Comparison of ENCODE assay signal across 20 cellular contexts in genomic region chr7:82179311-82179710, GRCh38.
DNase-seq lines count a peak whose midpoint lies in the region; ATAC-seq and TF ChIP-seq lines count a peak whose summit lies in the region.
"Had no signal": no experiment of that assay in that cellular context is flagged by ENCODE, and none has a peak within 500 bp of the region (broad histone marks: within the 10 kb centered on the region; RNA-seq: fewer than 3 reads in every experiment).

No MANE protein-coding gene starts in this region.

- no peaks in the 10 kb centered on the region for H3K9me3 ChIP-seq in upper lobe of right lung
- no peaks in the 10 kb centered on the region for H3K9me3 ChIP-seq in breast epithelium
- H3K9me3 ChIP-seq: HAP-1, SK-N-SH had no signal

- peaks cover 51% of the 10 kb centered on the region for H3K4me1 Mint-ChIP-seq in GM23338
- H3K4me1 Mint-ChIP-seq: CD8-positive, alpha-beta memory T cell had no signal

- no peak overlapping the region for H4K8ac ChIP-seq in mesendoderm (ENCODE audit: low read depth, low read length)

- peak overlapping the region; percentile 10; the same call in 1 of the 2 replicates for H3K4me2 ChIP-seq in GM23338
- no peak overlapping the region for H3K4me2 ChIP-seq in mesendoderm (ENCODE audit: low read length)
- H3K4me2 ChIP-seq: SK-N-SH had no signal

- H3K27ac ChIP-seq in GM23338 (ENCODE audit: low read depth) (peak overlapping the region; percentile 20; the same call in 1 of the 2 replicates), mesendoderm (ENCODE audit: low read depth, low read length) (no peak overlapping the region), upper lobe of right lung (no peak overlapping the region), breast epithelium (no peak overlapping the region)

- WGBS in mesendoderm (ENCODE audit: extremely low coverage, insufficient coverage, low lambda C conversion rate), result no CpG with 5 or more reads among the region's 1 CpG

- TF ChIP-seq CTCF in GM23338 (conservative IDR thresholded peaks at IDR 0.05; ENCODE audit: low read depth in 2 of 2) (no peak), choroid plexus epithelial cell (conservative IDR thresholded peaks at IDR 0.05; ENCODE audit: low read depth, low read length) (no peak), upper lobe of right lung (IDR thresholded peaks at IDR 0.05) (no peak), breast epithelium (IDR thresholded peaks at IDR 0.05) (no peak)

- no peak overlapping the region for H3K9ac ChIP-seq in mesendoderm (ENCODE audit: low read length)
- H3K9ac ChIP-seq: SK-N-SH had no signal

- H3K56ac ChIP-seq in mesendoderm (ENCODE audit: low read length), result no peak overlapping the region

- no peaks in the 10 kb centered on the region for H3K36me3 ChIP-seq in GM23338 (ENCODE audit: insufficient read depth)
- H3K36me3 ChIP-seq in mesendoderm (ENCODE audit: control insufficient read depth, insufficient read depth, low read length), result no peaks in the 10 kb centered on the region
- no peaks in the 10 kb centered on the region for H3K36me3 ChIP-seq in upper lobe of right lung
- H3K36me3 ChIP-seq in breast epithelium, result no peaks in the 10 kb centered on the region
- H3K36me3 ChIP-seq: HAP-1 had no signal

- H4K20me1 ChIP-seq in GM23338 (replicated peaks; ENCODE audit: insufficient read depth), result no peaks in the 10 kb centered on the region

- H2AFZ ChIP-seq in GM23338, result no peak overlapping the region

- no peaks in the 10 kb centered on the region for H3K36me3 Mint-ChIP-seq in GM23338 (ENCODE audit: low read depth)
- H3K36me3 Mint-ChIP-seq: CD8-positive, alpha-beta memory T cell had no signal

- no peak overlapping the region for H2BK15ac ChIP-seq in mesendoderm (replicated peaks; ENCODE audit: low read depth)

- H3K4me3 Mint-ChIP-seq in GM23338, result no peak overlapping the region
- H3K4me3 Mint-ChIP-seq: CD8-positive, alpha-beta memory T cell had no signal

- no peaks in the 10 kb centered on the region for H3K79me1 ChIP-seq in mesendoderm (ENCODE audit: low read length)

- no peak overlapping the region for H3K4ac ChIP-seq in mesendoderm (ENCODE audit: low read depth, low read length)

- no peak overlapping the region for H2AK5ac ChIP-seq in mesendoderm (ENCODE audit: low read length)

- peaks cover 6% of the 10 kb centered on the region for H3K27me3 Mint-ChIP-seq in GM23338 (ENCODE audit: insufficient read depth, low read depth, poor library complexity)
- H3K27me3 Mint-ChIP-seq: CD8-positive, alpha-beta memory T cell had no signal

- DNase-seq in GM23338 (ENCODE audit: low spot score), result peak; percentile 68
- DNase-seq in NCI-H1048 (lab: John Stamatoyannopoulos, UW), result peak; percentile 70
- peak; percentile 30 for DNase-seq in choroid plexus epithelial cell (ENCODE audit: low read depth)
- DNase-seq in mesendoderm, result peak; percentile 88
- no peak for DNase-seq in upper lobe of right lung
- no peak for DNase-seq in NCI-H1417 treated with DMSO at 0.1 percent for 48 hours (lab: John Stamatoyannopoulos, UW)
- no peak for DNase-seq in breast epithelium (ENCODE audit: low spot score in 2 of 2)
- DNase-seq: C1 segment of cervical spinal cord; CD8-positive, alpha-beta memory T cell; DMS79; KG1; NCI-H1436; NCI-H2029 treated with DMSO at 0.1 percent for 48 hours; NCI-H2171; NCI-H82; RPMI8226; SHP77 treated with DMSO at 0.1 percent for 48 hours; SK-N-SH had no signal

- H3K79me2 ChIP-seq in GM23338 (replicated peaks; ENCODE audit: insufficient read depth) (no peaks in the 10 kb centered on the region), mesendoderm (ENCODE audit: control insufficient read depth, insufficient read depth, low read length) (no peaks in the 10 kb centered on the region)

- H3K27me3 ChIP-seq in GM23338 (ENCODE audit: insufficient read depth) (no peaks in the 10 kb centered on the region), mesendoderm (ENCODE audit: insufficient read depth, low read length, poor library complexity) (no peaks in the 10 kb centered on the region), upper lobe of right lung (no peaks in the 10 kb centered on the region), breast epithelium (no peaks in the 10 kb centered on the region)

- H3K23ac ChIP-seq in mesendoderm (ENCODE audit: low read length), result no peak overlapping the region

- H3K4me1 ChIP-seq in GM23338 (ENCODE audit: insufficient read depth), result peaks cover 47% of the 10 kb centered on the region
- H3K4me1 ChIP-seq in mesendoderm (ENCODE audit: control insufficient read depth, low read depth, low read length), result peaks cover 3% of the 10 kb centered on the region
- H3K4me1 ChIP-seq in upper lobe of right lung, result no peaks in the 10 kb centered on the region
- H3K4me1 ChIP-seq in breast epithelium, result no peaks in the 10 kb centered on the region

- ATAC-seq in GM23338, result peak; percentile 76
- ATAC-seq in GM21825 (IDR thresholded peaks at IDR 0.05; ENCODE audit: unreplicated experiment), result no peak
- no peak for ATAC-seq in upper lobe of right lung

- no peak overlapping the region for H2BK120ac ChIP-seq in mesendoderm (ENCODE audit: low read depth, low read length)

- H3K4me3 ChIP-seq in GM23338 (no peak overlapping the region), choroid plexus epithelial cell (ENCODE audit: low read depth, low read length) (no peak overlapping the region), mesendoderm (ENCODE audit: low read length) (no peak overlapping the region), upper lobe of right lung (no peak overlapping the region), breast epithelium (no peak overlapping the region)
- H3K4me3 ChIP-seq: HAP-1 had no signal

- intact Hi-C loops in upper lobe of right lung (cut with DNase I), result no loop called here
- intact Hi-C loops in breast epithelium (cut with DNase I; ENCODE audit: low total_unique reads), result no loop called here

- TF ChIP-seq POLR2A in breast epithelium (IDR thresholded peaks at IDR 0.05), result no peak

- no peak overlapping the region for H3K18ac ChIP-seq in mesendoderm (ENCODE audit: low read length)

- no peak overlapping the region for H4K5ac ChIP-seq in mesendoderm (ENCODE audit: low read length)

- no peaks in the 10 kb centered on the region for H3K9me2 ChIP-seq in GM23338 (ENCODE audit: insufficient read depth)
- H3K9me2 ChIP-seq: SK-N-SH had no signal

- H3K9me3 Mint-ChIP-seq in GM23338, result no peaks in the 10 kb centered on the region; the same call in 2 of the 3 replicates

- no peak overlapping the region for H2BK5ac ChIP-seq in mesendoderm (ENCODE audit: low read length)

- H3F3A ChIP-seq in GM23338 (replicated peaks; ENCODE audit: low read depth), result no peaks in the 10 kb centered on the region

- peak overlapping the region; percentile 81; the same call in 1 of the 2 replicates for H3K27ac Mint-ChIP-seq in GM23338
- H3K27ac Mint-ChIP-seq: CD8-positive, alpha-beta memory T cell had no signal

TF ChIP-seq in GM23338, 12 proteins besides CTCF, POLR2A, EP300 and RAD21 (continues in another document):
- no peak for TF ChIP-seq ZNF114 (CRISPR knock-in tag; IDR thresholded peaks at IDR 0.05)
- TF ChIP-seq CREB1 (CRISPR knock-in tag; IDR thresholded peaks at IDR 0.05; ENCODE audit: low read depth), result no peak
- no peak for TF ChIP-seq EZH2phosphoT487 (IDR thresholded peaks at IDR 0.05; ENCODE audit: unreplicated experiment)
- no peak for TF ChIP-seq JUNB (IDR thresholded peaks at IDR 0.05; ENCODE audit: unreplicated experiment)
- TF ChIP-seq NANOG (IDR thresholded peaks at IDR 0.05; ENCODE audit: borderline replicate concordance), result no peak
- no peak for TF ChIP-seq EZH2 (IDR thresholded peaks at IDR 0.05; ENCODE audit: low read depth, unreplicated experiment)
- TF ChIP-seq REST (IDR thresholded peaks at IDR 0.05; ENCODE audit: unreplicated experiment), result no peak
- no peak for TF ChIP-seq ETS1 (IDR thresholded peaks at IDR 0.05)
- no peak for TF ChIP-seq POLR2AphosphoS5 (IDR thresholded peaks at IDR 0.05; ENCODE audit: low read depth)

Comparison
In these comparisons a context has a peak if more than half of its experiments do, and no peak if none do; other contexts are left out.
1. DNase-seq: peak in GM23338 (single experiment), NCI-H1048 (single experiment), choroid plexus epithelial cell (single experiment) and mesendoderm (single experiment); none in upper lobe of right lung (single experiment), NCI-H1417 treated with DMSO at 0.1 percent for 48 hours (single experiment) and breast epithelium (0 of 2).